8 cellular contexts compared by ENCODE assay signal in the genomic region with DNA sequence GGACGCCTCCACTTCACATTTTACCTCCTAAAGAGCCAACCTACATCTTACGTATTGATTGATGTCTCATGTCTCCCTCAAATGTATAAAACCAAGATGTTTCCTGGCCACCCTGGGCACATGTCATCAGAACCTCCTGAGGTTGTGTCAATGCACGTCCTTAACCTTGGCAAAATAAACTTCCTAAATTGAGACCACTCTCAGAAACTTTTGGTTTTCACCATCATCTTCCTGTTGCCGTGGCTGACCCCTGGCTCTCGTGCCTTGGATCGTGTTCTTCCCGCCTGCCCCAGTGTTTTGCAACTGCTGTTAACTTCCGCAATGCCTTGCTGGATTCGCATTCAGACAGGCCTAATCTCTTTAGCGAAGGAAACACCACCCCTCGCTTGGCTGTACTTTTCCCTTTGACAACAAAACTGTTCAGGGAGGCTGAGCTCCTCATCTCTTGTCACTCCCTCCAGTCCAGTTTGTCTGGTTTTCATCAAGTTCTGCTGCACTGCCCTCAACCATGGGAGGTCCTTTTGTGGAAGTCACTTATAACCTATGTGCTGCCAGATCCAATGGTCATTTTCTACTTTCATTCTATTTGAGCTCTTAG. TPM values are rescaled to one million over a fixed set of nuclear protein-coding genes. Genes with fewer than 3 reads are reported as not detected.
A peak's percentile ranks its signal among the peaks of the same experiment; 100 is the strongest.
DNase-seq lines count a peak whose midpoint lies in the region; ATAC-seq and TF ChIP-seq lines count a peak whose summit lies in the region.

No MANE protein-coding gene starts in this region.

- POLR2A ChIA-PET in AG04450 (lab: Yijun Ruan, JAX): no interaction called here

- no peaks in the 10 kb centered on the region for H3K9me3 Mint-ChIP-seq in dendritic cell treated with granulocyte-macrophage colony-stimulating factor and Interleukin-4, amounts not matched to agents 40 ng/mL and 50 ng/mL, for 4 days
- H3K9me3 Mint-ChIP-seq in activated naive CD4-positive, alpha-beta T cell treated with anti-CD3 and anti-CD28 coated beads, Interleukin-2, amount 50 U/mL, for 72 hours: no peaks in the 10 kb centered on the region

- H3K9ac ChIP-seq in muscle layer of colon (ENCODE audit: low read length): peak overlapping the region; percentile 25

- peaks cover 23% of the 10 kb centered on the region for H3K4me1 ChIP-seq in muscle layer of colon (ENCODE audit: insufficient read depth, low read length)

- TF ChIP-seq CTCF in AG04450 (IDR thresholded peaks at IDR 0.05; ENCODE audit: low read depth, low read length): no peak

- CTCF ChIA-PET in AG04450 (lab: Charles Lee): interaction anchor here (1.1 kb wide), 1 partner anchor 94 kb away, joined by 3 read pairs; no protein-coding TSS in a partner anchor

- ATAC-seq in activated naive CD4-positive, alpha-beta T cell treated with anti-CD3 and anti-CD28 coated beads, Interleukin-2, amount 50 U/mL, for 72 hours: no peak

- no peak overlapping the region for H3K4me3 ChIP-seq in AG04450 (ENCODE audit: low read depth, low read length)
- peak overlapping the region in 1 of 2 donors; percentile 55 for H3K4me3 ChIP-seq in muscle layer of colon (ENCODE audit: low read depth in 1 of 2, low read length in 2 of 2)

- DNase-seq in AG04450 (ENCODE audit: low read depth, low spot score) (no peak), MV-4-11 (lab: John Stamatoyannopoulos, UW) (peak; percentile 86), Kasumi-1 (lab: John Stamatoyannopoulos, UW) (no peak), NCI-H446 treated with DMSO at 0.1 percent for 48 hours (lab: John Stamatoyannopoulos, UW) (no peak)
- no peak for DNase-seq in stimulated activated CD4-positive, alpha-beta T cell treated with anti-CD3 and anti-CD28 coated beads, Interleukin-2, amount 100 ng/mL, for 48 hours
- DNase-seq in activated naive CD4-positive, alpha-beta T cell treated with anti-CD3 and anti-CD28 coated beads, Interleukin-2, amount 50 U/mL, for 72 hours (ENCODE audit: low spot score in 2 of 2): no peak

- H3K36me3 ChIP-seq in muscle layer of colon (ENCODE audit: insufficient read depth, low read length): no peaks in the 10 kb centered on the region

- no peaks in the 10 kb centered on the region for H3K27me3 Mint-ChIP-seq in dendritic cell treated with granulocyte-macrophage colony-stimulating factor and Interleukin-4, amounts not matched to agents 40 ng/mL and 50 ng/mL, for 4 days

- intact Hi-C loops in dendritic cell treated with granulocyte-macrophage colony-stimulating factor and Interleukin-4, amounts not matched to agents 40 ng/mL and 50 ng/mL, for 4 days (cut with micrococcal nuclease): loop anchor here (5.0 to 10.0 kb wide), 3 partner anchors 90 to 317 kb away; a partner anchor contains a TSS

- no peaks in the 10 kb centered on the region; the same call in 1 of the 2 replicates for H3K9me3 ChIP-seq in AG04450 (ENCODE audit: control insufficient read depth, insufficient read depth, low read length)
- H3K9me3 ChIP-seq in muscle layer of colon (ENCODE audit: low read length): no peaks in the 10 kb centered on the region

- no peaks in the 10 kb centered on the region for H3K27me3 ChIP-seq in AG04450 (ENCODE audit: control insufficient read depth, insufficient read depth, low read length)
- no peaks in the 10 kb centered on the region for H3K27me3 ChIP-seq in muscle layer of colon (ENCODE audit: control insufficient read depth in 1 of 2, insufficient read depth in 2 of 2, low read length in 2 of 2)

- peak overlapping the region; percentile 42 for H3K27ac ChIP-seq in AG04450 (ENCODE audit: low read depth, low read length)
- no peak overlapping the region for H3K27ac ChIP-seq in muscle layer of colon (ENCODE audit: low read depth, low read length)

- H3K4me3 Mint-ChIP-seq in dendritic cell treated with granulocyte-macrophage colony-stimulating factor and Interleukin-4, amounts not matched to agents 40 ng/mL and 50 ng/mL, for 4 days: peak overlapping the region; percentile 39

- H3K36me3 Mint-ChIP-seq in dendritic cell treated with granulocyte-macrophage colony-stimulating factor and Interleukin-4, amounts not matched to agents 40 ng/mL and 50 ng/mL, for 4 days (ENCODE audit: low read depth): peaks cover 34% of the 10 kb centered on the region
- H3K36me3 Mint-ChIP-seq in activated naive CD4-positive, alpha-beta T cell treated with anti-CD3 and anti-CD28 coated beads, Interleukin-2, amount 50 U/mL, for 72 hours: peaks cover 7 to 15% of the 10 kb centered on the region in 2 donors

- H3K27ac Mint-ChIP-seq in dendritic cell treated with granulocyte-macrophage colony-stimulating factor and Interleukin-4, amounts not matched to agents 40 ng/mL and 50 ng/mL, for 4 days: peak overlapping the region; percentile 90
- peak overlapping the region in 1 of 2 donors; percentile 70 for H3K27ac Mint-ChIP-seq in activated naive CD4-positive, alpha-beta T cell treated with anti-CD3 and anti-CD28 coated beads, Interleukin-2, amount 50 U/mL, for 72 hours

- H3K4me1 Mint-ChIP-seq in dendritic cell treated with granulocyte-macrophage colony-stimulating factor and Interleukin-4, amounts not matched to agents 40 ng/mL and 50 ng/mL, for 4 days (ENCODE audit: low read depth): peaks cover 67% of the 10 kb centered on the region

RNA-seq across cellular contexts. Expression of a gene that starts 1.2 kb away (rescaled TPM):
- 117 and 179 TPM in 2 replicates for polyA plus RNA-seq in AG04450 (2011; rRNA removed)
- 168 and 222 TPM in 2 replicates for polyA minus RNA-seq in AG04450 (2011; rRNA and poly(A)+ RNA removed)
- total RNA-seq in activated naive CD4-positive, alpha-beta T cell treated with anti-CD3 and anti-CD28 coated beads, Interleukin-2, amount 50 U/mL, for 72 hours: 10 to 100 TPM; 21.9 to 37.7 TPM
